ENCODE assay signal across 8 cellular contexts in genomic region chr5:43514816-43515677, GRCh38. TPM values are rescaled to one million over a fixed set of nuclear protein-coding genes. Genes with fewer than 3 reads are reported as not detected.
DNase-seq lines count a peak whose midpoint lies in the region; ATAC-seq and TF ChIP-seq lines count a peak whose summit lies in the region.

C5orf34 (minus strand) TSS chr5:43515148; CDS start chr5:43509339, 5,809 bp downstream.

- peaks cover 25% of the 10 kb centered on the region for H3K4me1 ChIP-seq in CD4-positive, alpha-beta memory T cell (ENCODE audit: insufficient read depth, low read length)
- H3K4me1 ChIP-seq in ectodermal cell (ENCODE audit: control insufficient read depth, insufficient read depth, low read length) = peaks cover 5% of the 10 kb centered on the region
- H3K4me1 ChIP-seq in lower lobe of right lung = peaks cover 8% of the 10 kb centered on the region

- no peaks in the 10 kb centered on the region for H3K27me3 ChIP-seq in CD4-positive, alpha-beta memory T cell (ENCODE audit: insufficient read depth, low read length)
- H3K27me3 ChIP-seq in ectodermal cell (ENCODE audit: control insufficient read depth, insufficient read depth, low read length, poor library complexity, severe bottlenecking) (no peaks in the 10 kb centered on the region), lower lobe of right lung (ENCODE audit: low read depth) (no peaks in the 10 kb centered on the region)

- H3K9me3 Mint-ChIP-seq in CD4-positive, alpha-beta memory T cell = no peaks in the 10 kb centered on the region
- H3K9me3 Mint-ChIP-seq in activated CD4-positive, alpha-beta memory T cell treated with anti-CD3 and anti-CD28 coated beads, Interleukin-2, amount 10 ng/mL, durations not matched to agents 7 days and 5 days = peaks cover 4% of the 10 kb centered on the region

- POLR2A ChIA-PET in CD4-positive, alpha-beta memory T cell (lab: Charles Lee; ENCODE audit: partially characterized antibody) = interaction anchor here (0.6 to 4.8 kb wide), 15 partner anchors 11 to 624 kb away, joined by 3 to 112 read pairs (median 4); partner anchors contain the start of genes HMGCS1, NNT, TMEM267 and ZNF131
- POLR2A ChIA-PET in activated CD4-positive, alpha-beta memory T cell treated with anti-CD3 and anti-CD28 coated beads, Interleukin-2, amount 10 ng/mL, durations not matched to agents 7 days and 5 days (lab: Charles Lee) = interaction anchor here (0.8 to 4.6 kb wide), 17 partner anchors 9 to 1611 kb away, joined by 3 to 117 read pairs (median 4); partner anchors contain the start of genes HMGCS1, NNT, RIMOC1 and TMEM267

- CTCF ChIA-PET in CD4-positive, alpha-beta memory T cell (lab: Charles Lee; ENCODE audit: partially characterized antibody) = interaction anchor here (0.9 to 2.2 kb wide), 2 partner anchors 29 to 31 kb away, joined by 3 to 19 read pairs; partner anchors contain the start of gene TMEM267
- CTCF ChIA-PET in activated CD4-positive, alpha-beta memory T cell treated with anti-CD3 and anti-CD28 coated beads, Interleukin-2, amount 10 ng/mL, durations not matched to agents 7 days and 5 days (lab: Charles Lee) = interaction anchor here (0.9 to 2.8 kb wide), 8 partner anchors 19 to 409 kb away, joined by 3 to 20 read pairs (median 4); partner anchors contain the start of genes NNT, TMEM267 and ZNF131

- DNase-seq in CD4-positive, alpha-beta memory T cell = peak; percentile 90 to 93 (median 91)
- DNase-seq in HK-2 (ENCODE audit: unreplicated experiment) (peak; percentile 97), NCI-H82 treated with DMSO at 0.1 percent for 48 hours (lab: John Stamatoyannopoulos, UW; ENCODE audit: unreplicated experiment) (peak; percentile 70), lower lobe of right lung (peak; percentile 96)
- peak; percentile 94 for DNase-seq in activated CD4-positive, alpha-beta memory T cell treated with anti-CD3 and anti-CD28 coated beads, Interleukin-2, amount 10 ng/mL, durations not matched to agents 7 days and 5 days
- peak; percentile 85 to 96 (median 87) for DNase-seq in stimulated activated CD4-positive, alpha-beta T cell treated with anti-CD3 and anti-CD28 coated beads, TNF-alpha, amount 100 ng/mL, for 1 hour (ENCODE audit: low read depth in 3 of 3, low spot score in 1 of 3)

- H3K36me3 Mint-ChIP-seq in CD4-positive, alpha-beta memory T cell = peaks cover 0 to 5% of the 10 kb centered on the region in 2 donors
- H3K36me3 Mint-ChIP-seq in activated CD4-positive, alpha-beta memory T cell treated with anti-CD3 and anti-CD28 coated beads, Interleukin-2, amount 10 ng/mL, durations not matched to agents 7 days and 5 days (ENCODE audit: low read depth) = peaks cover 18% of the 10 kb centered on the region

- intact Hi-C loops in CD4-positive, alpha-beta memory T cell (cut with micrococcal nuclease) = loop anchor here (1.0 to 2.0 kb wide), 5 partner anchors 31 to 394 kb away; partner anchors contain the start of genes HMGCS1, NNT and PAIP1
- intact Hi-C loops in lower lobe of right lung (cut with DNase I) = no loop called here

- peak within 1 kb of the TSS; percentile 90 to 97 (median 94) for H3K4me3 Mint-ChIP-seq in CD4-positive, alpha-beta memory T cell
- H3K4me3 Mint-ChIP-seq in activated CD4-positive, alpha-beta memory T cell treated with anti-CD3 and anti-CD28 coated beads, Interleukin-2, amount 10 ng/mL, durations not matched to agents 7 days and 5 days = peak within 1 kb of the TSS; percentile 94

- no peaks in the 10 kb centered on the region for H3K36me3 ChIP-seq in CD4-positive, alpha-beta memory T cell (ENCODE audit: insufficient read depth, low read length)
- H3K36me3 ChIP-seq in ectodermal cell (ENCODE audit: control insufficient read depth, insufficient read depth, low read length) (no peaks in the 10 kb centered on the region), lower lobe of right lung (no peaks in the 10 kb centered on the region)

- H3K27ac ChIP-seq in CD4-positive, alpha-beta memory T cell (ENCODE audit: low read depth, low read length) = peak within 1 kb of the TSS; percentile 76
- H3K27ac ChIP-seq in ectodermal cell (ENCODE audit: insufficient read depth, low read depth, low read length, poor library complexity, severe bottlenecking) = peak within 1 kb of the TSS; percentile 90
- peak within 1 kb of the TSS; percentile 85 for H3K27ac ChIP-seq in lower lobe of right lung

- peak within 1 kb of the TSS; percentile 54 to 92 for H3K4me3 ChIP-seq in CD4-positive, alpha-beta memory T cell (ENCODE audit: low read length in 2 of 2)
- H3K4me3 ChIP-seq in ectodermal cell (ENCODE audit: insufficient read depth, low read depth, low read length) (peak within 1 kb of the TSS; percentile 56), lower lobe of right lung (peak within 1 kb of the TSS; percentile 74)

- H3K27me3 Mint-ChIP-seq in CD4-positive, alpha-beta memory T cell = no peaks in the 10 kb centered on the region
- no peaks in the 10 kb centered on the region for H3K27me3 Mint-ChIP-seq in activated CD4-positive, alpha-beta memory T cell treated with anti-CD3 and anti-CD28 coated beads, Interleukin-2, amount 10 ng/mL, durations not matched to agents 7 days and 5 days

- ATAC-seq in GM19455 (IDR thresholded peaks at IDR 0.05; ENCODE audit: unreplicated experiment) (peak; percentile 98), lower lobe of right lung (peak; percentile 100)

- no peaks in the 10 kb centered on the region for H3K9me3 ChIP-seq in CD4-positive, alpha-beta memory T cell (ENCODE audit: control insufficient read depth in 1 of 2, low read length in 2 of 2)
- H3K9me3 ChIP-seq in ectodermal cell (ENCODE audit: control insufficient read depth, low read length) = no peaks in the 10 kb centered on the region
- H3K9me3 ChIP-seq in lower lobe of right lung = no peaks in the 10 kb centered on the region

- no peak for TF ChIP-seq CTCF in lower lobe of right lung (IDR thresholded peaks at IDR 0.05)

- peaks cover 22 to 35% (median 27%) of the 10 kb centered on the region in 4 donors for H3K4me1 Mint-ChIP-seq in CD4-positive, alpha-beta memory T cell
- H3K4me1 Mint-ChIP-seq in activated CD4-positive, alpha-beta memory T cell treated with anti-CD3 and anti-CD28 coated beads, Interleukin-2, amount 10 ng/mL, durations not matched to agents 7 days and 5 days = peaks cover 37% of the 10 kb centered on the region

- peak within 1 kb of the TSS; percentile 90 to 98 (median 95) for H3K27ac Mint-ChIP-seq in CD4-positive, alpha-beta memory T cell
- H3K27ac Mint-ChIP-seq in activated CD4-positive, alpha-beta memory T cell treated with anti-CD3 and anti-CD28 coated beads, Interleukin-2, amount 10 ng/mL, durations not matched to agents 7 days and 5 days = peak within 1 kb of the TSS; percentile 97

- WGBS in ectodermal cell, 2 experiments = 1% methylated on average over 34 to 35 of the region's 35 CpGs

RNA-seq across cellular contexts. Expression of gene C5orf34, which starts in this region (rescaled TPM):
- 1 to 10 TPM; 2.5 to 2.9 TPM for total RNA-seq in CD4-positive, alpha-beta memory T cell
- 1 to 10 TPM in 1 of 2 donors, under 1 TPM in 1; 0.60 to 1.3 TPM for polyA plus RNA-seq in CD4-positive, alpha-beta memory T cell
- 1 to 10 TPM; 7.7 to 8.5 TPM for total RNA-seq in activated CD4-positive, alpha-beta memory T cell treated with anti-CD3 and anti-CD28 coated beads, Interleukin-2, amount 10 ng/mL, durations not matched to agents 7 days and 5 days
- polyA plus RNA-seq in ectodermal cell (2013, experiment 1 of 4) = 11.9 TPM
- polyA plus RNA-seq in ectodermal cell (2013, experiment 2 of 4) = 15.2 TPM
- 10.4 TPM for polyA plus RNA-seq in ectodermal cell (2013, experiment 3 of 4)
- polyA plus RNA-seq in ectodermal cell (2013, experiment 4 of 4) = 9.4 TPM
- 1.4 TPM for total RNA-seq in lower lobe of right lung

Comparison
In these comparisons a context has a peak if more than half of its experiments do, and no peak if none do; other contexts are left out.
1. Peak in every context shown above with its lines: DNase-seq, ATAC-seq, H3K4me3 ChIP-seq and H3K27ac ChIP-seq.